8 cellular contexts compared by ENCODE assay signal in genomic region chr10:93376372-93377296, GRCh38.
DNase-seq lines count a peak whose midpoint lies in the region; ATAC-seq and TF ChIP-seq lines count a peak whose summit lies in the region.

No MANE protein-coding gene starts in this region.

- POLR2A ChIA-PET in Panc1 (lab: Charles Lee) = interaction anchor here (0.7 to 1.1 kb wide), 2 partner anchors 106 to 107 kb away, joined by 3 read pairs; partner anchors contain the start of gene MYOF

- H3K4me3 ChIP-seq in ACC112 (ENCODE audit: low read depth, low read length) (peak overlapping the region; percentile 15; the same call in 1 of the 2 replicates), Panc1 (ENCODE audit: low read depth in 2 of 2, low read length in 2 of 2) (no peak overlapping the region)

- peaks cover 55% of the 10 kb centered on the region for H3K36me3 ChIP-seq in ACC112 (ENCODE audit: insufficient read depth, low read length)
- peaks cover 84% of the 10 kb centered on the region for H3K36me3 ChIP-seq in Panc1 (ENCODE audit: control insufficient read depth, insufficient read depth, low read length)

- ATAC-seq in Panc1 = peak; percentile 86
- peak; percentile 92 to 95 for ATAC-seq in left cardiac atrium

- intact Hi-C loops in Panc1 (cut with micrococcal nuclease; ENCODE audit: unreplicated experiment) (loop anchor here (1.0 kb wide), 1 partner anchor 106 kb away; the partner anchor contains the start of gene MYOF), left cardiac atrium (cut with DNase I) (loop anchor here (1.0 to 5.0 kb wide), 2 partner anchors 106 kb away; partner anchors contain the start of gene MYOF (in 2 of the 2))

- H3K79me2 ChIP-seq in ACC112 (ENCODE audit: control insufficient read depth, insufficient read depth, low read length, unreplicated experiment) = peaks cover 11% of the 10 kb centered on the region

- peak; percentile 63 for DNase-seq in GM10266 (ENCODE audit: extremely low spot score)
- DNase-seq in HuH-7.5 (ENCODE audit: low spot score) = peak; percentile 58
- peak; percentile 84 for DNase-seq in Panc1 (ENCODE audit: low read depth, low spot score)
- DNase-seq in amniotic stem cell (lab: John Stamatoyannopoulos, UW) = peak; percentile 83
- peak; percentile 37 for DNase-seq in left cardiac atrium
- peak; percentile 86 for DNase-seq in pons (ENCODE audit: low spot score)
- DNase-seq in UCSD-AML1 (lab: John Stamatoyannopoulos, UW; ENCODE audit: unreplicated experiment) = no peak

- H2AFZ ChIP-seq in ACC112 (ENCODE audit: low read length, unreplicated experiment) = peak overlapping the region; percentile 6

- H3K27me3 ChIP-seq in ACC112 (ENCODE audit: insufficient read depth, low read length) = no peaks in the 10 kb centered on the region
- no peaks in the 10 kb centered on the region for H3K27me3 ChIP-seq in Panc1 (ENCODE audit: control insufficient read depth, insufficient read depth, low read length)

- H3K4me1 ChIP-seq in ACC112 (ENCODE audit: control insufficient read depth, insufficient read depth, low read length, unreplicated experiment) (peaks cover 45% of the 10 kb centered on the region), Panc1 (ENCODE audit: control insufficient read depth, insufficient read depth, low read length) (peaks cover 24% of the 10 kb centered on the region)

- in situ Hi-C loops in Panc1 (cut with HindIII; ENCODE audit: low pct_unique_long_range_greater_than_20kb, low sequenced_read_pairs) = no loop called here

- BruUV-seq in Panc1 (replicated peaks; lab: Mats Ljungman, UMichigan) = TSS peak; percentile 4

- H3K27ac ChIP-seq in ACC112 (ENCODE audit: low read depth, low read length) (peak overlapping the region; percentile 88), Panc1 (ENCODE audit: low read length) (peak overlapping the region; percentile 79)

- TF ChIP-seq CTCF in GM10266 (IDR thresholded peaks at IDR 0.05; ENCODE audit: control insufficient read depth, insufficient read depth, low read depth, missing control alignments) (peak; percentile 85), Panc1 (IDR thresholded peaks at IDR 0.05) (peak; percentile 94)

- H3K9me3 ChIP-seq in Panc1 (ENCODE audit: control insufficient read depth, insufficient read depth, low read depth, low read length) = no peaks in the 10 kb centered on the region

- CTCF ChIA-PET in Panc1 (lab: Charles Lee) = interaction anchor here (0.6 to 4.2 kb wide), 10 partner anchors 8 to 123 kb away, joined by 3 to 37 read pairs (median 4); partner anchors contain the start of gene MYOF
